In the genomic region with DNA sequence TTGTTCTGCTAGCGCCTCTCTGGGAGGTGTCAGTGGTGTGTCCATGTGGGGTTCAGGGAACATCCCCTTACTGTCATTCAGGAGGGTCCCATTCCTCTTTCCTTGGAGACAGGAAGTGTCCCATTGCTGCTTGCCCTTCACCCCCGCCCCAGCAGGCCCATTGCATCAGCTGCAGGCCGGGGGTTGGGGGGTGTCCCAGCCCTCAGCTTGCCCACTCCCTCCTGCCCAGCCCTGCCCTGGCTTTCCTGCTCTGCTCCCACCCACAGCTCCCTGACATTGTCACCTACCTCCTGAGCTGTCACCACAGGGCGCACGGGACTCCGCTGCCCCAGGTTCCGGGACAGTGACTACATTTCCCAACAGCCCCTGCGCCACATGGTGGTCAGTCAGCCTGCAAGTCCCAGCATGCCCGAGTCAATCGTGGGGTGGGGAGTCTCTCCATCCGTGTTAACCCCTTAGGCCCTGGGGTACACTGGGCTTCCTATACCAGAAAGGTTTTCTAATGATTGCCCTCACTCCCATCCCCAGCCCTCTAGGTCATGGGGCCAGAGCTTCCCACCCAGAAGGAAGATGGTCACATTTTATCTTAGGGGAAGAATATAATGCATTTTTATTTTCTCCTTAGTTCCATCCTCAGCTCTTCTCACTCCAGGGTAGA, we compare ENCODE assay signal across 8 cellular contexts. TPM values are rescaled to one million over a fixed set of nuclear protein-coding genes. Genes with fewer than 3 reads are reported as not detected.
A peak's percentile ranks its signal among the peaks of the same experiment; 100 is the strongest.
DNase-seq lines count a peak whose midpoint lies in the region; ATAC-seq and TF ChIP-seq lines count a peak whose summit lies in the region.

A gene (minus strand): TSS at position 351 of the 658 bp plus-strand sequence. CDS start 745 bp downstream, outside the sequence.

- peak; percentile 96 for DNase-seq in AG20443 (ENCODE audit: low spot score)
- peak; percentile 97 for DNase-seq in GM19238 (ENCODE audit: insufficient read length, low spot score)
- peak; percentile 80 for DNase-seq in amniotic stem cell (lab: John Stamatoyannopoulos, UW)
- DNase-seq in right cardiac atrium: peak; percentile 92 to 96 (median 93)
- DNase-seq in prostate gland (ENCODE audit: low spot score): peak; percentile 35
- DNase-seq in upper lobe of right lung: peak; percentile 93

- intact Hi-C loops in T-helper 1 cell treated with Interleukin-12 subunit alpha and Interleukin-12 subunit beta and Interleukin-4 antibody, amounts not matched to agents 30 ng/mL and 1 ng/mL, for 36 hours (cut with micrococcal nuclease): loop anchor here (1.0 to 5.0 kb wide), 6 partner anchors 16 to 255 kb away; a partner anchor contains a TSS
- intact Hi-C loops in right cardiac atrium (cut with DNase I): no loop called here
- intact Hi-C loops in prostate gland (cut with DNase I): no loop called here
- intact Hi-C loops in upper lobe of right lung (cut with DNase I): no loop called here

- under 1% methylated on average over 11 of the region's 11 CpGs for WGBS in right cardiac atrium
- WGBS in prostate gland: 16% methylated on average over 11 of the region's 11 CpGs

- H3K9me3 ChIP-seq in right cardiac atrium (ENCODE audit: control insufficient read depth, low read length) (no peaks in the 10 kb centered on the region), prostate gland (no peaks in the 10 kb centered on the region), upper lobe of right lung (no peaks in the 10 kb centered on the region)

- H3K4me3 ChIP-seq in right cardiac atrium (ENCODE audit: low read length) (peak within 1 kb of the TSS; percentile 58), prostate gland (peak within 1 kb of the TSS; percentile 32 to 35), upper lobe of right lung (peak within 1 kb of the TSS; percentile 63)

- TF ChIP-seq CTCF in prostate gland (IDR thresholded peaks at IDR 0.05): peak in 1 of 4 experiments; percentile 7
- peak; percentile 7 for TF ChIP-seq CTCF in upper lobe of right lung (IDR thresholded peaks at IDR 0.05)

- H3K36me3 ChIP-seq in prostate gland (no peaks in the 10 kb centered on the region), upper lobe of right lung (peaks cover 17% of the 10 kb centered on the region)

- H3K27ac ChIP-seq in right cardiac atrium (ENCODE audit: low read length): peak within 1 kb of the TSS; percentile 54
- peak within 1 kb of the TSS; percentile 69 to 71 for H3K27ac ChIP-seq in prostate gland
- H3K27ac ChIP-seq in upper lobe of right lung: peak within 1 kb of the TSS; percentile 83

- TF ChIP-seq POLR2A in prostate gland (IDR thresholded peaks at IDR 0.05): no peak

- H3K4me1 ChIP-seq in right cardiac atrium (ENCODE audit: control insufficient read depth, insufficient read depth, low read length): peaks cover 2% of the 10 kb centered on the region
- no peaks in the 10 kb centered on the region for H3K4me1 ChIP-seq in prostate gland (replicated peaks)
- peaks cover 16% of the 10 kb centered on the region for H3K4me1 ChIP-seq in upper lobe of right lung

- H3K27me3 ChIP-seq in right cardiac atrium (ENCODE audit: control insufficient read depth, insufficient read depth) (no peaks in the 10 kb centered on the region), prostate gland (replicated peaks; ENCODE audit: insufficient read depth) (no peaks in the 10 kb centered on the region), upper lobe of right lung (no peaks in the 10 kb centered on the region)

- ATAC-seq in HG03521 (IDR thresholded peaks at IDR 0.05; ENCODE audit: unreplicated experiment): peak; percentile 78
- ATAC-seq in right cardiac atrium: peak; percentile 96 to 97
- ATAC-seq in upper lobe of right lung: peak; percentile 97

RNA-seq across cellular contexts. Expression of the gene that starts here (rescaled TPM):
- 29.0 and 30.9 TPM in 2 replicates for total RNA-seq in T-helper 1 cell treated with Interleukin-12 subunit alpha and Interleukin-12 subunit beta and Interleukin-4 antibody, amounts not matched to agents 30 ng/mL and 1 ng/mL, for 36 hours
- total RNA-seq in right cardiac atrium: 10 to 100 TPM; 16.4 to 22.4 (median 17.6) TPM
- polyA plus RNA-seq in right cardiac atrium: 11.7 TPM
- 10 to 100 TPM; 12.8 to 20.8 TPM for total RNA-seq in prostate gland
- total RNA-seq in upper lobe of right lung: 44.8 TPM

Comparison
In these comparisons a context has a peak if more than half of its experiments do, and no peak if none do; other contexts are left out.
1. Peak in every context shown above with its lines: DNase-seq, ATAC-seq, H3K4me3 ChIP-seq and H3K27ac ChIP-seq.
2. DNase-seq: peak in every context shown above with its lines; median percentile 97 in GM19238; 96 in AG20443; 93 in right cardiac atrium; 93 in upper lobe of right lung; 80 in amniotic stem cell; 35 in prostate gland.